Comparison of ENCODE assay signal across 1 cellular context in genomic region chr10:14837756-14838581, GRCh38.
A peak's percentile ranks its signal among the peaks of the same experiment; 100 is the strongest.
TF ChIP-seq lines count a peak whose summit lies in the region.

TSS of gene CDNF (minus strand) at chr10:14838037. CDS start at chr10:14837946, 91 bp downstream.
TSS of gene HSPA14 (plus strand) at chr10:14838306. CDS start at chr10:14838403, 97 bp downstream.
TSS of gene MSANTD7 (plus strand) at chr10:14838306. CDS start at chr10:14842285, 3,979 bp downstream.

TF ChIP-seq in GM12878, 131 proteins besides CTCF, POLR2A, EP300 and RAD21 (continued from another document):
- TF ChIP-seq ZBTB11 (CRISPR knock-in tag; IDR thresholded peaks at IDR 0.05) (no peak), E2F4 (IDR thresholded peaks at IDR 0.05; ENCODE audit: low read depth, low read length) (peak; percentile 83), SREBF1 (IDR thresholded peaks at IDR 0.05; ENCODE audit: low read length) (no peak), KAT2A (conservative IDR thresholded peaks at IDR 0.05; ENCODE audit: control insufficient read depth, low read depth, low read length) (no peak), PAX8 (IDR thresholded peaks at IDR 0.05) (no peak), ESRRA (IDR thresholded peaks at IDR 0.05; ENCODE audit: low read length) (0 out of 2 replicates have a peak, but pooled peaks have one; percentile 47), EZH2 (IDR thresholded peaks at IDR 0.05; ENCODE audit: borderline replicate concordance, control insufficient read depth, low read depth, low read length) (no peak), STAT3 (IDR thresholded peaks at IDR 0.05; ENCODE audit: low read depth, low read length) (no peak), PML (IDR thresholded peaks at IDR 0.05; ENCODE audit: low read length) (peak; percentile 67; the same call in 1 of the 2 replicates), LARP7 (IDR thresholded peaks at IDR 0.05) (peak; percentile 70), GATAD2B (conservative IDR thresholded peaks at IDR 0.05; ENCODE audit: low read depth) (peak; percentile 44; the same call in 1 of the 2 replicates), ZNF207 (IDR thresholded peaks at IDR 0.05; ENCODE audit: borderline replicate concordance) (peak; percentile 58; the same call in 1 of the 2 replicates), TCF12 (IDR thresholded peaks at IDR 0.05; ENCODE audit: low read depth, low read length) (0 out of 2 replicates have a peak, but pooled peaks have one; percentile 27), ZBTB33 (IDR thresholded peaks at IDR 0.05) (no peak), YBX1 (IDR thresholded peaks at IDR 0.05) (no peak), POU2F2 (IDR thresholded peaks at IDR 0.05; ENCODE audit: borderline replicate concordance, low read depth, low read length) (peak; percentile 57; the same call in 1 of the 3 replicates), CHD2 (IDR thresholded peaks at IDR 0.05; ENCODE audit: borderline replicate concordance, low read depth, low read length) (peak; percentile 90; the same call in 1 of the 2 replicates), CEBPB (IDR thresholded peaks at IDR 0.05; ENCODE audit: borderline replicate concordance in 1 of 2, low read depth in 2 of 2, low read length in 2 of 2) (peak in 1 of 2 experiments; percentile 93; a peak in 1 of 4 replicates), SUPT20H (IDR thresholded peaks at IDR 0.05; ENCODE audit: borderline replicate concordance, control insufficient read depth, low read depth, low read length) (no peak)
- TF ChIP-seq, protein P1, sequence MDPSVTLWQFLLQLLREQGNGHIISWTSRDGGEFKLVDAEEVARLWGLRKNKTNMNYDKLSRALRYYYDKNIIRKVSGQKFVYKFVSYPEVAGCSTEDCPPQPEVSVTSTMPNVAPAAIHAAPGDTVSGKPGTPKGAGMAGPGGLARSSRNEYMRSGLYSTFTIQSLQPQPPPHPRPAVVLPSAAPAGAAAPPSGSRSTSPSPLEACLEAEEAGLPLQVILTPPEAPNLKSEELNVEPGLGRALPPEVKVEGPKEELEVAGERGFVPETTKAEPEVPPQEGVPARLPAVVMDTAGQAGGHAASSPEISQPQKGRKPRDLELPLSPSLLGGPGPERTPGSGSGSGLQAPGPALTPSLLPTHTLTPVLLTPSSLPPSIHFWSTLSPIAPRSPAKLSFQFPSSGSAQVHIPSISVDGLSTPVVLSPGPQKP (IDR thresholded peaks at IDR 0.05; ENCODE audit: low read depth, low read length) = peak; percentile 51; the same call in 1 of the 2 replicates
TF ChIP-seq in GM12878: peak in this region for 50.
